22 cellular contexts compared by ENCODE assay signal in genomic region chr10:104868231-104868630, GRCh38.
DNase-seq lines count a peak whose midpoint lies in the region; ATAC-seq, FAIRE-seq and TF ChIP-seq lines count a peak whose summit lies in the region.
"Had no signal": no experiment of that assay in that cellular context is flagged by ENCODE, and none has a peak within 500 bp of the region (broad histone marks: within the 10 kb centered on the region; RNA-seq: fewer than 3 reads in every experiment).

No MANE protein-coding gene starts in this region.

- H3K36me3 Mint-ChIP-seq in activated CD4-positive, alpha-beta memory T cell treated with anti-CD3 and anti-CD28 coated beads for 36 hours, result no peaks in the 10 kb centered on the region
- H3K36me3 Mint-ChIP-seq: CD4-positive, alpha-beta memory T cell had no signal

- H3K27ac Mint-ChIP-seq in activated CD4-positive, alpha-beta memory T cell treated with anti-CD3 and anti-CD28 coated beads for 36 hours, result no peak overlapping the region
- H3K27ac Mint-ChIP-seq: B cell; CD4-positive, alpha-beta memory T cell; HFFc6 had no signal

- H3K4me1 Mint-ChIP-seq in activated CD4-positive, alpha-beta memory T cell treated with anti-CD3 and anti-CD28 coated beads for 36 hours (ENCODE audit: low read depth), result no peaks in the 10 kb centered on the region
- H3K4me1 Mint-ChIP-seq: B cell had no signal

- CTCF ChIA-PET in activated CD4-positive, alpha-beta memory T cell treated with anti-CD3 and anti-CD28 coated beads for 36 hours (lab: Charles Lee), result no interaction called here

- no peak overlapping the region for H3K27ac ChIP-seq in WERI-Rb-1
- H3K27ac ChIP-seq: 22Rv1 had no signal

- DNase-seq in NCI-H1436 (lab: John Stamatoyannopoulos, UW) (peak; percentile 13), NCI-H1436 treated with DMSO at 0.1 percent for 48 hours (lab: John Stamatoyannopoulos, UW) (no peak), bronchial epithelial cell (ENCODE audit: low read depth) (peak; percentile 1), kidney tubule cell (ENCODE audit: low spot score) (no peak), WERI-Rb-1 (no peak)
- no peak for DNase-seq in activated CD4-positive, alpha-beta memory T cell treated with anti-CD3 and anti-CD28 coated beads for 36 hours
- DNase-seq: C1 segment of cervical spinal cord; Calu3; CD4-positive, alpha-beta memory T cell; COR-L47; DMS53; DMS79 treated with DMSO at 0.1 percent for 48 hours; GF-D8; GOT3; HFFc6 had no signal

- no peaks in the 10 kb centered on the region for H3K36me3 ChIP-seq in bronchial epithelial cell (ENCODE audit: control insufficient read depth, insufficient read depth, low read length)
- H3K36me3 ChIP-seq in WERI-Rb-1, result no peaks in the 10 kb centered on the region
- H3K36me3 ChIP-seq: HAP-1 had no signal

- no peak overlapping the region for H3K4me3 Mint-ChIP-seq in activated CD4-positive, alpha-beta memory T cell treated with anti-CD3 and anti-CD28 coated beads for 36 hours
- H3K4me3 Mint-ChIP-seq: B cell; CD4-positive, alpha-beta memory T cell; HFFc6 had no signal

- intact Hi-C loops in activated CD4-positive, alpha-beta memory T cell treated with anti-CD3 and anti-CD28 coated beads for 36 hours (cut with micrococcal nuclease), result no loop called here

- no peaks in the 10 kb centered on the region for H3K9me3 Mint-ChIP-seq in activated CD4-positive, alpha-beta memory T cell treated with anti-CD3 and anti-CD28 coated beads for 36 hours

- ATAC-seq in HG03432 (IDR thresholded peaks at IDR 0.05; ENCODE audit: unreplicated experiment), result peak; percentile 49

- no peaks in the 10 kb centered on the region for H3K9me3 ChIP-seq in WERI-Rb-1 (ENCODE audit: severe bottlenecking)
- H3K9me3 ChIP-seq: HAP-1 had no signal

- H3K4me3 ChIP-seq in bronchial epithelial cell (ENCODE audit: low read depth, low read length) (no peak overlapping the region), WERI-Rb-1 (ENCODE audit: low read depth, low read length) (no peak overlapping the region)
- H3K4me3 ChIP-seq: HAP-1 had no signal

- no peak for FAIRE-seq in bronchial epithelial cell (lab: Jason Lieb, UNC)
- FAIRE-seq: A204.1, GM12892, H54 had no signal

- POLR2A ChIA-PET in activated CD4-positive, alpha-beta memory T cell treated with anti-CD3 and anti-CD28 coated beads for 36 hours (lab: Charles Lee), result no interaction called here

- no peak for TF ChIP-seq CTCF in bronchial epithelial cell (IDR thresholded peaks at IDR 0.05; ENCODE audit: insufficient read depth, low read length, severe bottlenecking)
- TF ChIP-seq CTCF in WERI-Rb-1 (IDR thresholded peaks at IDR 0.05; ENCODE audit: low read depth, low read length), result no peak

- H3K27me3 Mint-ChIP-seq in activated CD4-positive, alpha-beta memory T cell treated with anti-CD3 and anti-CD28 coated beads for 36 hours, result peaks cover 2% of the 10 kb centered on the region
- H3K27me3 Mint-ChIP-seq: B cell had no signal

- H3K27me3 ChIP-seq in bronchial epithelial cell (ENCODE audit: control insufficient read depth, insufficient read depth, low read length), result no peaks in the 10 kb centered on the region
- no peaks in the 10 kb centered on the region for H3K27me3 ChIP-seq in WERI-Rb-1 (ENCODE audit: insufficient read depth, low read depth, severe bottlenecking)

Comparison
In these comparisons a context has a peak if more than half of its experiments do, and no peak if none do; other contexts are left out.
1. DNase-seq: peak in NCI-H1436 (single experiment) and bronchial epithelial cell (single experiment); none in NCI-H1436 treated with DMSO at 0.1 percent for 48 hours (single experiment), kidney tubule cell (single experiment), activated CD4-positive, alpha-beta memory T cell treated with anti-CD3 and anti-CD28 coated beads for 36 hours (single experiment) and WERI-Rb-1 (single experiment).